8 cellular contexts compared by ENCODE assay signal in the genomic region with DNA sequence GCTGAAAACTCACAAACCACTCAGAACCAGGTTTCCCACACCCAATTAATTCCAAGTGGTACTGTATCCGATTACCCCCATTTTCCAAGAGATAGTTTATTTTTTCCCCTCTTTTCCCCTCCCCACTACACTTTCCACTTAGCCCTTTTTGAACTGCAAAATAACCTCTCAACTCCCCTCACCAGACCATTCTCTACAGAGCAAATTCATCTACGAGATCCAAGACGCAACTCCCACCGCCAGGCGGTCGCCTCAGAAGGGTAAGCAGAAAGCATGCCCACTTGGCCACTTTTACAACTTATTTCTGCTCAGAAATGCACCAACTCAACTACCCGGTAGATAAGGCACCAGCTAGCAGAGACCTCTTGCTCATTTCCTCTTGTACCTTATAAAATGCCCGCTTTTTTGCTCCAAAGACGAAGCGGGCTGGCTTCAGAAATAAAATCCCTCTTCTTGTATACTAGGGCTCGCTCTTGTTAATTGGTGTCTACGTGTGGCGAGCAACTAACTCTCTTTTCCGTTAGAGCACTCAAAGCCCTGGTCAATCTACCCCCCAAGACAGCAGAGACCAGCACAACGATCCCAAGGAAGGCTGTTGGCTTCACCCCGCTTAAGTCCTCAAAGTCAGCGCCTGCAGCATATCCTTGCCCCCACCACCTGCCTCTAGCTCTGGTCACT. TPM values are rescaled to one million over a fixed set of nuclear protein-coding genes. Genes with fewer than 3 reads are reported as not detected.
DNase-seq lines count a peak whose midpoint lies in the region; ATAC-seq and TF ChIP-seq lines count a peak whose summit lies in the region.

No MANE protein-coding gene starts in this region.

- H3K27me3 ChIP-seq in ovary: no peaks in the 10 kb centered on the region

- peak overlapping the region; percentile 92 for H3K4me3 ChIP-seq in NB4 (ENCODE audit: low read depth, low read length)
- H3K4me3 ChIP-seq in ovary: peak overlapping the region; percentile 63

- H3K36me3 ChIP-seq in ovary: no peaks in the 10 kb centered on the region

- peak; percentile 71 for DNase-seq in ELR (ENCODE audit: low read depth)
- peak; percentile 69 for DNase-seq in NB4 (ENCODE audit: low read depth)
- DNase-seq in activated CD8-positive, alpha-beta memory T cell treated with anti-CD3 and anti-CD28 coated beads, Interleukin-2, amount 50 U/mL, for 1 hour (ENCODE audit: extremely low read depth): peak; percentile 0
- DNase-seq in fibroblast of peridontal ligament (ENCODE audit: extremely low read depth): peak; percentile 53
- DNase-seq in ovary: peak in 3 of 5 donors; percentile 15 to 34 (median 26)
- DNase-seq in NCI-H1436 treated with DMSO at 0.1 percent for 48 hours (lab: John Stamatoyannopoulos, UW): no peak
- DNase-seq in occipital lobe (lab: John Stamatoyannopoulos, UW): no peak

- TF ChIP-seq CTCF in NB4 (IDR thresholded peaks at IDR 0.05; ENCODE audit: low read depth, low read length) (no peak), ovary (IDR thresholded peaks at IDR 0.05) (no peak)

- H3K4me1 ChIP-seq in ovary (ENCODE audit: insufficient read depth): peaks cover 14% of the 10 kb centered on the region

- peak; percentile 5 for ATAC-seq in GM21723 (IDR thresholded peaks at IDR 0.05; ENCODE audit: unreplicated experiment)

- no peak for TF ChIP-seq EP300 in ovary (IDR thresholded peaks at IDR 0.05)

- 0% methylated on average over 17 of the region's 17 CpGs for WGBS in ovary, 3 donors

- intact Hi-C loops in ovary (cut with DNase I): loop anchor here in 1 of 4 donors (5.0 kb wide), 1 partner anchor 65 kb away; a partner anchor contains a TSS

- peak overlapping the region; percentile 67 to 96 for H3K27ac ChIP-seq in ovary

- no peaks in the 10 kb centered on the region for H3K9me3 ChIP-seq in ovary

- TF ChIP-seq POLR2A in NB4 (IDR thresholded peaks at IDR 0.05; ENCODE audit: extremely low read depth, insufficient read length) (no peak), ovary (IDR thresholded peaks at IDR 0.05) (no peak)

RNA-seq across cellular contexts. Expression of a gene that starts 0.9 kb away (rescaled TPM):
- total RNA-seq in ovary (10 to 100 TPM; 29.0 to 41.2 (median 37.3) TPM), occipital lobe (60.8 TPM)
- polyA plus RNA-seq in ovary: 10 to 100 TPM; 25.9 to 61.6 TPM

Comparison
In these comparisons a context has a peak if more than half of its experiments do, and no peak if none do; other contexts are left out.
1. DNase-seq: peak in ELR (single experiment), NB4 (single experiment), activated CD8-positive, alpha-beta memory T cell treated with anti-CD3 and anti-CD28 coated beads, Interleukin-2, amount 50 U/mL, for 1 hour (single experiment), fibroblast of peridontal ligament (single experiment) and ovary (3 of 5); none in NCI-H1436 treated with DMSO at 0.1 percent for 48 hours (single experiment) and occipital lobe (single experiment).